19 cellular contexts compared by ENCODE assay signal in the genomic region with DNA sequence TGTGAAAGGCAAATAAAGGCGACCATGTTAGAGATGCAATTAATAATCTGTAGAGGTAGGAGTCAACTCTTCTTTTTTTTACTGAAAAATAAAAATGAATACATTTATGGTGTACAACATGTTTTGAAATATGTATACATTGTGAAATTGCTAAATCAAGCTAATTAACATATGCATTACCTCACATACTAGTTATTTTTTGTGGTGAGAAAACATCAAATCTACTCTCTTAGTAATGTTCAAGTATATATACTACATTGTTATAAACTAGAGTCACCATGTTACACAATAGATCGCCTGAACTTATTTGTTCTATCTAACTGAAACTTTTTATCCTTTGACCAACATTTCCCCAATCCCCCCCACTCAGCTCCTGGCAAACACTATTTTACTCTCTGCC.
"Had no signal": no experiment of that assay in that cellular context is flagged by ENCODE, and none has a peak within 500 bp of the region (broad histone marks: within the 10 kb centered on the region; RNA-seq: fewer than 3 reads in every experiment).

No MANE protein-coding gene starts in this region.

- ATAC-seq: natural killer cell; stimulated activated effector memory CD8-positive, alpha-beta T cell treated with anti-CD3 and anti-CD28 coated beads, Interleukin-12 subunit alpha, Interleukin-12 subunit beta, amount 100 ng/mL, for 72 hours; stimulated activated naive CD8-positive, alpha-beta T cell treated with anti-CD3 and anti-CD28 coated beads, Interleukin-15, amount 100 ng/mL, for 72 hours had no signal

- DNase-seq: hypothalamus; immature natural killer cell; kidney; left ventricle myocardium inferior; mesendoderm; naive B cell; natural killer cell; nephron progenitor cell; occipital lobe; ovary; sigmoid colon; small intestine; spleen; stimulated activated CD4-positive, alpha-beta T cell treated with anti-CD3 and anti-CD28 coated beads, Interleukin-4, amount 100 ng/mL, for 24 hours; stimulated activated naive CD4-positive, alpha-beta T cell treated with Interleukin-2 at 50 U/mL for 16 hours; stimulated activated naive CD8-positive, alpha-beta T cell treated with anti-CD3 and anti-CD28 coated beads, Interleukin-15, amount 100 ng/mL, for 72 hours; substantia nigra; uterus had no signal
